34 cellular contexts compared by ENCODE assay signal in the genomic region with DNA sequence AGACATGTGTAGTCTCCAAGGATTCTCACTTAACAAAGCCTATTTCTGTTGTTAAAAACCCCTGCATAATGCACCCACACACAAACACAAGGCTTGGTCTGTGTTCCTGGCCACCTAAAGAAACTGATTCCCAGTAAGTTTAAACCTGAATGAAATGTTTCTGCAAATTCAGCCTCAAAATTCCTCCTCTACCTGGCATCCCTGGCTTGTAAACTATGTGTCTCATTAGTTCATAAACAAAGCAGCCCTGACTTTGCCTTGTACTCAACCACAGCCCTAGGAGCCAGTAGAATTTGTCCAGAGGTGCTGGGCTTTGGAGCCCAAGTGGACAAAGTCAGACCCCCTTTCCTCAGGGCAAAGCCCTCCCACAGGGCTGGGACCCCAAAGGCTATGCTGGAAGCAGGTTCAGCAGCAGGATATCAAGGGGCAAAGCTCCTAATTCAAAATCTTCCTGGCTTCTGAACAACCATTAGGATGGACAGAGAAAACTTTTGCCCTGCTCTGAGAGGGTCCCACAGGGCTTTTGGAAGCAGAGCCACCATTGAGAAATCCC. TPM values are rescaled to one million over a fixed set of nuclear protein-coding genes. Genes with fewer than 3 reads are reported as not detected.
"Had no signal": no experiment of that assay in that cellular context is flagged by ENCODE, and none has a peak within 500 bp of the region (broad histone marks: within the 10 kb centered on the region; RNA-seq: fewer than 3 reads in every experiment).

No MANE protein-coding gene starts in this region.

- H3K27ac ChIP-seq: KMS-11, WERI-Rb-1 had no signal

- H3K9ac ChIP-seq: KMS-11 had no signal

- H3K4me2 ChIP-seq: KMS-11 had no signal

- ATAC-seq: activated naive CD4-positive, alpha-beta T cell treated with anti-CD3 and anti-CD28 coated beads, Interleukin-2, amount 50 U/mL, for 72 hours; activated T-cell treated with anti-CD3 and anti-CD28 coated beads, Interleukin-2, amount 50 U/mL, for 72 hours; activated T-helper 17 cell treated with anti-CD3 and anti-CD28 coated beads, Interleukin-2, amount 50 U/mL, for 72 hours; Panc1; SK-N-SH treated with all-trans-retinoic acid at 6 μM for 48 hours; T-cell had no signal

- H3K36me3 ChIP-seq: WERI-Rb-1 had no signal

- DNase-seq: activated CD4-positive, alpha-beta memory T cell treated with anti-CD3 and anti-CD28 coated beads, Interleukin-2, amount 10 ng/mL, durations not matched to agents 7 days and 5 days; activated CD4-positive, alpha-beta T cell treated with anti-CD3 and anti-CD28 coated beads for 1 hour; activated CD4-positive, alpha-beta T cell treated with anti-CD3 and anti-CD28 coated beads for 48 hours; activated CD4-positive, CD25-positive, alpha-beta regulatory T cell; activated CD8-positive, alpha-beta memory T cell treated with anti-CD3 and anti-CD28 coated beads for 24 hours; activated gamma-delta T cell treated with Interleukin-2 at 50 U/mL for 16 hours; activated naive CD4-positive, alpha-beta T cell treated with anti-CD3 and anti-CD28 coated beads for 36 hours; activated T-cell treated with anti-CD3 and anti-CD28 coated beads, Interleukin-2, amount 50 U/mL, for 1 hour; activated T-cell treated with anti-CD3 and anti-CD28 coated beads, Interleukin-2, amount 50 U/mL, for 72 hours; anterior cingulate cortex; central memory CD4-positive, alpha-beta T cell; NCI-H1092 treated with DMSO at 0.1 percent for 48 hours; NCI-H1417; NCI-H146; NCI-H187; NCI-H2081; NCI-H226; NCI-H446 treated with DMSO at 0.1 percent for 48 hours; NCI-H524; NCI-H82; SIG-M5; T-cell; T-helper 2 cell; T-helper 9 cell; WERI-Rb-1 had no signal

RNA-seq across cellular contexts. Expression of gene HOXD13, which starts 2.6 kb away (rescaled TPM):
- total RNA-seq: activated CD4-positive, alpha-beta memory T cell treated with anti-CD3 and anti-CD28 coated beads, Interleukin-2, amount 10 ng/mL, durations not matched to agents 7 days and 5 days; activated naive CD4-positive, alpha-beta T cell treated with anti-CD3 and anti-CD28 coated beads for 36 hours; activated naive CD4-positive, alpha-beta T cell treated with anti-CD3 and anti-CD28 coated beads, Interleukin-2, amount 50 U/mL, for 72 hours; activated T-cell treated with anti-CD3 and anti-CD28 coated beads, Interleukin-2, amount 50 U/mL, for 72 hours; activated T-helper 17 cell treated with anti-CD3 and anti-CD28 coated beads, Interleukin-2, amount 50 U/mL, for 72 hours; bronchial epithelial cell; LHCN-M2; T-cell had no signal

RNA-seq across cellular contexts. Expression of gene EVX2, which starts 6.2 kb away (rescaled TPM):
- total RNA-seq: activated CD4-positive, alpha-beta memory T cell treated with anti-CD3 and anti-CD28 coated beads, Interleukin-2, amount 10 ng/mL, durations not matched to agents 7 days and 5 days; activated naive CD4-positive, alpha-beta T cell treated with anti-CD3 and anti-CD28 coated beads for 36 hours; activated naive CD4-positive, alpha-beta T cell treated with anti-CD3 and anti-CD28 coated beads, Interleukin-2, amount 50 U/mL, for 72 hours; activated T-cell treated with anti-CD3 and anti-CD28 coated beads, Interleukin-2, amount 50 U/mL, for 72 hours; activated T-helper 17 cell treated with anti-CD3 and anti-CD28 coated beads, Interleukin-2, amount 50 U/mL, for 72 hours; bronchial epithelial cell; LHCN-M2; RPMI7951; SK-MEL-5; T-cell had no signal

RNA-seq across cellular contexts. Expression of gene HOXD12, which starts 9.7 kb away (rescaled TPM):
- total RNA-seq: activated CD4-positive, alpha-beta memory T cell treated with anti-CD3 and anti-CD28 coated beads, Interleukin-2, amount 10 ng/mL, durations not matched to agents 7 days and 5 days; activated naive CD4-positive, alpha-beta T cell treated with anti-CD3 and anti-CD28 coated beads for 36 hours; activated naive CD4-positive, alpha-beta T cell treated with anti-CD3 and anti-CD28 coated beads, Interleukin-2, amount 50 U/mL, for 72 hours; activated T-cell treated with anti-CD3 and anti-CD28 coated beads, Interleukin-2, amount 50 U/mL, for 72 hours; activated T-helper 17 cell treated with anti-CD3 and anti-CD28 coated beads, Interleukin-2, amount 50 U/mL, for 72 hours; bronchial epithelial cell; LHCN-M2; RPMI7951; T-cell had no signal

RNA-seq across cellular contexts. Expression of gene HOXD11, which starts 17.2 kb away (rescaled TPM):
- total RNA-seq: activated CD4-positive, alpha-beta memory T cell treated with anti-CD3 and anti-CD28 coated beads, Interleukin-2, amount 10 ng/mL, durations not matched to agents 7 days and 5 days; activated naive CD4-positive, alpha-beta T cell treated with anti-CD3 and anti-CD28 coated beads for 36 hours; activated naive CD4-positive, alpha-beta T cell treated with anti-CD3 and anti-CD28 coated beads, Interleukin-2, amount 50 U/mL, for 72 hours; activated T-cell treated with anti-CD3 and anti-CD28 coated beads, Interleukin-2, amount 50 U/mL, for 72 hours; activated T-helper 17 cell treated with anti-CD3 and anti-CD28 coated beads, Interleukin-2, amount 50 U/mL, for 72 hours; bronchial epithelial cell; LHCN-M2; RPMI7951; T-cell had no signal

RNA-seq across cellular contexts. Expression of gene HOXD10, which starts 26.7 kb away (rescaled TPM):
- total RNA-seq: activated CD4-positive, alpha-beta memory T cell treated with anti-CD3 and anti-CD28 coated beads, Interleukin-2, amount 10 ng/mL, durations not matched to agents 7 days and 5 days; activated naive CD4-positive, alpha-beta T cell treated with anti-CD3 and anti-CD28 coated beads for 36 hours; activated naive CD4-positive, alpha-beta T cell treated with anti-CD3 and anti-CD28 coated beads, Interleukin-2, amount 50 U/mL, for 72 hours; activated T-cell treated with anti-CD3 and anti-CD28 coated beads, Interleukin-2, amount 50 U/mL, for 72 hours; activated T-helper 17 cell treated with anti-CD3 and anti-CD28 coated beads, Interleukin-2, amount 50 U/mL, for 72 hours; bronchial epithelial cell; LHCN-M2; RPMI7951; SK-MEL-5; T-cell had no signal
